1 cellular context compared by ENCODE assay signal in the genomic region with DNA sequence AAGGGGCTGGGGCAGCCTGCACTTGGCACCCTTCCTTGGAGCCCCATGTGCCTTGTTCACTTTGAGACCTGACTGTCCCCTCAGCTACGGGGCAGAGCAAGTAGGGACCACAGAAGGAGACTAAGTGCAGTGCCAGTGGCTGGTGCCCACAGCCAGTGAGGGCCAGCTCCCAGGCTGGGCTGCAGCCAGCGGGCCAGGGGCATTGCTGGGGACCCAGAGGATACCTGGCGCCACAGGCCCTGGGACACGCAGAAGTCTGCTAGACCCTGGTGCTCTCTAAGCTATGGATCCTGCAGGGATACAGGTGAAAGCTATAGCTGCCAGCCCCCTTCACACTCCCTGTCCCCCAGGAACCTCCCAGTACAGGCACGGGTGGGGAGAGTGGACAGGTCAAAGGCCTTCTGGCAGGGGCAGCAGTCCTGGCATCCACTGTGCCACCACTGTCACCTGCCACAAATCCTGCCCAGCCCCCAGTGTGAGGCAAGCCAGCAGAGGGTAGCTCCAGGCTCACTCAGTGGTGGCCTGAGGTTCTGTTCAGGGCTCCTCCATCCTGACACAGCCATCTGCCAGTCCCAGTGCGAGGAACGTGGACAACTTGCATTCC.
TF ChIP-seq lines count a peak whose summit lies in the region.

No MANE protein-coding gene starts in this region.

TF ChIP-seq in GM12878, 131 proteins besides CTCF, POLR2A, EP300 and RAD21:
- TF ChIP-seq SIN3A (IDR thresholded peaks at IDR 0.05; ENCODE audit: low read depth, low read length) (no peak), ETV6 (conservative IDR thresholded peaks at IDR 0.05 in 1 of 2, IDR thresholded peaks at IDR 0.05 in 1 of 2; ENCODE audit: borderline replicate concordance in 1 of 2, low read depth in 1 of 2) (no peak), KLF5 (IDR thresholded peaks at IDR 0.05; ENCODE audit: partially characterized antibody) (no peak), RFX5 (IDR thresholded peaks at IDR 0.05; ENCODE audit: low read depth, low read length) (no peak), BMI1 (IDR thresholded peaks at IDR 0.05; ENCODE audit: borderline replicate concordance) (no peak)
- TF ChIP-seq, protein P1, sequence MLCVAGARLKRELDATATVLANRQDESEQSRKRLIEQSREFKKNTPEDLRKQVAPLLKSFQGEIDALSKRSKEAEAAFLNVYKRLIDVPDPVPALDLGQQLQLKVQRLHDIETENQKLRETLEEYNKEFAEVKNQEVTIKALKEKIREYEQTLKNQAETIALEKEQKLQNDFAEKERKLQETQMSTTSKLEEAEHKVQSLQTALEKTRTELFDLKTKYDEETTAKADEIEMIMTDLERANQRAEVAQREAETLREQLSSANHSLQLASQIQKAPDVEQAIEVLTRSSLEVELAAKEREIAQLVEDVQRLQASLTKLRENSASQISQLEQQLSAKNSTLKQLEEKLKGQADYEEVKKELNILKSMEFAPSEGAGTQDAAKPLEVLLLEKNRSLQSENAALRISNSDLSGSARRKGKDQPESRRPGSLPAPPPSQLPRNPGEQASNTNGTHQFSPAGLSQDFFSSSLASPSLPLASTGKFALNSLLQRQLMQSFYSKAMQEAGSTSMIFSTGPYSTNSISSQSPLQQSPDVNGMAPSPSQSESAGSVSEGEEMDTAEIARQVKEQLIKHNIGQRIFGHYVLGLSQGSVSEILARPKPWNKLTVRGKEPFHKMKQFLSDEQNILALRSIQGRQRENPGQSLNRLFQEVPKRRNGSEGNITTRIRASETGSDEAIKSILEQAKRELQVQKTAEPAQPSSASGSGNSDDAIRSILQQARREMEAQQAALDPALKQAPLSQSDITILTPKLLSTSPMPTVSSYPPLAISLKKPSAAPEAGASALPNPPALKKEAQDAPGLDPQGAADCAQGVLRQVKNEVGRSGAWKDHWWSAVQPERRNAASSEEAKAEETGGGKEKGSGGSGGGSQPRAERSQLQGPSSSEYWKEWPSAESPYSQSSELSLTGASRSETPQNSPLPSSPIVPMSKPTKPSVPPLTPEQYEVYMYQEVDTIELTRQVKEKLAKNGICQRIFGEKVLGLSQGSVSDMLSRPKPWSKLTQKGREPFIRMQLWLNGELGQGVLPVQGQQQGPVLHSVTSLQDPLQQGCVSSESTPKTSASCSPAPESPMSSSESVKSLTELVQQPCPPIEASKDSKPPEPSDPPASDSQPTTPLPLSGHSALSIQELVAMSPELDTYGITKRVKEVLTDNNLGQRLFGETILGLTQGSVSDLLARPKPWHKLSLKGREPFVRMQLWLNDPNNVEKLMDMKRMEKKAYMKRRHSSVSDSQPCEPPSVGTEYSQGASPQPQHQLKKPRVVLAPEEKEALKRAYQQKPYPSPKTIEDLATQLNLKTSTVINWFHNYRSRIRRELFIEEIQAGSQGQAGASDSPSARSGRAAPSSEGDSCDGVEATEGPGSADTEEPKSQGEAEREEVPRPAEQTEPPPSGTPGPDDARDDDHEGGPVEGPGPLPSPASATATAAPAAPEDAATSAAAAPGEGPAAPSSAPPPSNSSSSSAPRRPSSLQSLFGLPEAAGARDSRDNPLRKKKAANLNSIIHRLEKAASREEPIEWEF (IDR thresholded peaks at IDR 0.05; ENCODE audit: insufficient replicate concordance, low read depth, low read length), result no peak
- TF ChIP-seq, protein P2, sequence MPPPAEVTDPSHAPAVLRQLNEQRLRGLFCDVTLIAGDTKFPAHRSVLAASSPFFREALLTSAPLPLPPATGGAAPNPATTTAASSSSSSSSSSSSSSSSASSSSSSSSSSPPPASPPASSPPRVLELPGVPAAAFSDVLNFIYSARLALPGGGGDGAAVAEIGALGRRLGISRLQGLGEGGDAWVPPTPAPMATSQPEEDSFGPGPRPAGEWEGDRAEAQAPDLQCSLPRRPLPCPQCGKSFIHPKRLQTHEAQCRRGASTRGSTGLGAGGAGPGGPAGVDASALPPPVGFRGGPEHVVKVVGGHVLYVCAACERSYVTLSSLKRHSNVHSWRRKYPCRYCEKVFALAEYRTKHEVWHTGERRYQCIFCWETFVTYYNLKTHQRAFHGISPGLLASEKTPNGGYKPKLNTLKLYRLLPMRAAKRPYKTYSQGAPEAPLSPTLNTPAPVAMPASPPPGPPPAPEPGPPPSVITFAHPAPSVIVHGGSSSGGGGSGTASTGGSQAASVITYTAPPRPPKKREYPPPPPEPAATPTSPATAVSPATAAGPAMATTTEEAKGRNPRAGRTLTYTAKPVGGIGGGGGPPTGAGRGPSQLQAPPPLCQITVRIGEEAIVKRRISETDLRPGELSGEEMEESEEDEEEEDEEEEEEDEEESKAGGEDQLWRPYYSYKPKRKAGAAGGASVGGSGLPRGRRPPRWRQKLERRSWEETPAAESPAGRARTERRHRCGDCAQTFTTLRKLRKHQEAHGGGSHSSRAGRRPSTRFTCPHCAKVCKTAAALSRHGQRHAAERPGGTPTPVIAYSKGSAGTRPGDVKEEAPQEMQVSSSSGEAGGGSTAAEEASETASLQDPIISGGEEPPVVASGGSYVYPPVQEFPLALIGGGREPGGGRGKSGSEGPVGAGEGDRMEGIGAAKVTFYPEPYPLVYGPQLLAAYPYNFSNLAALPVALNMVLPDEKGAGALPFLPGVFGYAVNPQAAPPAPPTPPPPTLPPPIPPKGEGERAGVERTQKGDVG (CRISPR knock-in tag; IDR thresholded peaks at IDR 0.05), result no peak
- TF ChIP-seq, protein P3, sequence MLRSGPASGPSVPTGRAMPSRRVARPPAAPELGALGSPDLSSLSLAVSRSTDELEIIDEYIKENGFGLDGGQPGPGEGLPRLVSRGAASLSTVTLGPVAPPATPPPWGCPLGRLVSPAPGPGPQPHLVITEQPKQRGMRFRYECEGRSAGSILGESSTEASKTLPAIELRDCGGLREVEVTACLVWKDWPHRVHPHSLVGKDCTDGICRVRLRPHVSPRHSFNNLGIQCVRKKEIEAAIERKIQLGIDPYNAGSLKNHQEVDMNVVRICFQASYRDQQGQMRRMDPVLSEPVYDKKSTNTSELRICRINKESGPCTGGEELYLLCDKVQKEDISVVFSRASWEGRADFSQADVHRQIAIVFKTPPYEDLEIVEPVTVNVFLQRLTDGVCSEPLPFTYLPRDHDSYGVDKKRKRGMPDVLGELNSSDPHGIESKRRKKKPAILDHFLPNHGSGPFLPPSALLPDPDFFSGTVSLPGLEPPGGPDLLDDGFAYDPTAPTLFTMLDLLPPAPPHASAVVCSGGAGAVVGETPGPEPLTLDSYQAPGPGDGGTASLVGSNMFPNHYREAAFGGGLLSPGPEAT (IDR thresholded peaks at IDR 0.05; ENCODE audit: low read depth), result no peak
